ENCODE assay signal across 8 cellular contexts in the genomic region with DNA sequence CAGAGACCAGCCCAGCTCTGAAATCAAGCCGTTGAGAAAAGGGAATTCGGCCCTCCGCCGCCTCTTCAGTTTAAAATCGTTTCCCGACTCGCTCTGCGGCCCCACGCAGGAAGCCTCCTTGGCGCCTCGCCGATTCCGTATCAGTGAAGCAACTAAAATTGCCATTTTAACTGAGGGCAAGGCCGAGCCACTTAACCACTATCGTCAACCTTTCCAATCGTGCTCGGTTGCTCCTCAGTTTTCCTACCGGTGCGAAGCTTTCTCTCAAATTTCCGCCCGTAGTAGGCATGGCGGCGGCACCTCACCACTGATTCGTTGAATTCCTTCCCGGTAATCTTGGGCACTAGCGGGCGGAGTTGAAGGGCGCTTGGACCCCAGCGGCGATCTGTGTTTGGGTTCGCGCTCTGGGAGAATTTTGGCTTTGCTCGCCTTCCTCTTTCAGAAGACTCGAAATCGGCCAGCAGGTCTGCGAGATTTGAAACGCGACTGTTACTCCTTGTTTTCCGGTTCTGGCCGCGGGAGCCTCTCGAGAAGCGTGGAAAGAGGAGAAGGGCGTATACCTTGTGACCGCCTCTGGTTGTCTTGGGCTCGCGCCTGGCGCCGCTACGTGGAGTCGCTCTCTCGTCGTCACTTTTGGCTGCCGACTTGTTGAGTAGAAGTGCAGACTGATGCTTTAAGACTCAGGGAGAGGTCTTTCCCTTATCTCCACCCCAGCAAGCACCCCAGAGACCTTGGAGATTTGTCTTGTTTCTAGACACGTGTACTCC. TPM values are rescaled to one million over a fixed set of nuclear protein-coding genes. Genes with fewer than 3 reads are reported as not detected.
DNase-seq lines count a peak whose midpoint lies in the region; ATAC-seq and TF ChIP-seq lines count a peak whose summit lies in the region.

CENPL (minus strand) TSS at position 569 of the 767 bp plus-strand sequence. CDS start 13,584 bp downstream, outside the sequence.
DARS2 (plus strand) TSS at position 359 of the 767 bp plus-strand sequence. CDS start 557 bp downstream, outside the sequence.

- H3K27ac ChIP-seq in WERI-Rb-1 (peak within 1 kb of the TSS; percentile 94), mammary epithelial cell (ENCODE audit: insufficient read depth, low read depth, low read length) (peak within 1 kb of the TSS; percentile 83), skin epidermis (peak within 1 kb of the TSS; percentile 23 to 95 (median 89))

- dilution Hi-C loops in mammary epithelial cell (cut with HindIII; ENCODE audit: low sequenced_read_pairs): no loop called here

- CTCF ChIA-PET in mammary epithelial cell (lab: Charles Lee; ENCODE audit: low non-redundant PET): no interaction called here

- H3K9me3 ChIP-seq in WERI-Rb-1 (ENCODE audit: severe bottlenecking) (no peaks in the 10 kb centered on the region), mammary epithelial cell (replicated peaks; ENCODE audit: insufficient read depth, low read length) (no peaks in the 10 kb centered on the region), iPS-18c (ENCODE audit: control insufficient read depth, insufficient read depth, low read length) (no peaks in the 10 kb centered on the region)

- BruUV-seq in mammary epithelial cell (replicated peaks; lab: Mats Ljungman, UMichigan): TSS peak; percentile 84

- under 1% methylated on average over 29 of the region's 55 CpGs for whole genome bisulfite sequencing in mammary epithelial cell (ENCODE audit: low coverage, missing lambda C conversion rate)

- TF ChIP-seq CTCF in WERI-Rb-1 (IDR thresholded peaks at IDR 0.05; ENCODE audit: low read depth, low read length) (no peak), mammary epithelial cell (conservative IDR thresholded peaks at IDR 0.05 in 1 of 2, IDR thresholded peaks at IDR 0.05 in 1 of 2; ENCODE audit: extremely low read depth in 1 of 2, insufficient read depth in 1 of 2, low read depth in 1 of 2, low read length in 2 of 2) (no peak)

- peaks cover 63% of the 10 kb centered on the region for H3K79me2 ChIP-seq in mammary epithelial cell (ENCODE audit: insufficient read depth, low read length)

- peak within 1 kb of the TSS; percentile 98 for H2AFZ ChIP-seq in mammary epithelial cell (ENCODE audit: low read depth, low read length)

- in situ Hi-C loops in ACHN (cut with HindIII; ENCODE audit: low pct_ligation_motif_present, low pct_unique_long_range_greater_than_20kb, low sequenced_read_pairs) (no loop called here), mammary epithelial cell (cut with MboI; ENCODE audit: low sequenced_read_pairs in 2 of 2) (loop anchor here (10.0 to 25.0 kb wide), 4 partner anchors 390 to 1087 kb away; no protein-coding TSS in a partner anchor)

- no peaks in the 10 kb centered on the region for H4K20me1 ChIP-seq in mammary epithelial cell (ENCODE audit: insufficient read depth, low read length)

- DNase-seq in ACHN (peak; percentile 99), NCI-H2227 (lab: John Stamatoyannopoulos, UW; ENCODE audit: unreplicated experiment) (peak; percentile 98), WERI-Rb-1 (peak; percentile 97), mammary epithelial cell (peak; percentile 97)

- H3K4me3 ChIP-seq in WERI-Rb-1 (ENCODE audit: low read depth, low read length) (peak within 1 kb of the TSS; percentile 78), mammary epithelial cell (replicated peaks in 1 of 3; ENCODE audit: insufficient read depth in 1 of 3, low read depth in 2 of 3, low read length in 3 of 3) (peak within 1 kb of the TSS; percentile 77 to 100 (median 91)), iPS-18c (ENCODE audit: insufficient read depth, low read depth, low read length) (peak within 1 kb of the TSS; percentile 79), skin epidermis (peak within 1 kb of the TSS; percentile 66 to 79 (median 73))

- peak; percentile 85 for ATAC-seq in GM18873 (IDR thresholded peaks at IDR 0.05; ENCODE audit: low FRiP score, unreplicated experiment)
- ATAC-seq in HG03139 (IDR thresholded peaks at IDR 0.05; ENCODE audit: unreplicated experiment): peak; percentile 80

- peak within 1 kb of the TSS; percentile 90 for H3K4me2 ChIP-seq in mammary epithelial cell (ENCODE audit: insufficient read depth, low read depth, low read length)

- H3K4me1 ChIP-seq in mammary epithelial cell (ENCODE audit: insufficient read depth, low read length): peaks cover 5% of the 10 kb centered on the region

- H3K9ac ChIP-seq in mammary epithelial cell (ENCODE audit: insufficient read depth, low read length): peak within 1 kb of the TSS; percentile 91

- H3K36me3 ChIP-seq in WERI-Rb-1: peaks cover 10% of the 10 kb centered on the region
- peaks cover 7% of the 10 kb centered on the region for H3K36me3 ChIP-seq in mammary epithelial cell (ENCODE audit: insufficient read depth, low read length)

- H3K27me3 ChIP-seq in WERI-Rb-1 (ENCODE audit: insufficient read depth, low read depth, severe bottlenecking) (no peaks in the 10 kb centered on the region), mammary epithelial cell (ENCODE audit: insufficient read depth, low read length) (no peaks in the 10 kb centered on the region)

- intact Hi-C loops in mammary epithelial cell (cut with micrococcal nuclease): loop anchor here (1.0 to 10.0 kb wide), 7 partner anchors 110 to 1082 kb away; partner anchors contain the start of gene KLHL20

RNA-seq across cellular contexts. Expression of gene CENPL, which starts in this region (rescaled TPM):
- 10 to 100 TPM in 1 of 2 donors, 1 to 10 TPM in 1; 7.7 to 21.6 TPM for total RNA-seq in mammary epithelial cell
- 10.2 TPM for polyA plus RNA-seq in mammary epithelial cell
- polyA minus RNA-seq in mammary epithelial cell: 9.3 TPM

RNA-seq across cellular contexts. Expression of gene DARS2, which starts in this region (rescaled TPM):
- 10 to 100 TPM; 22.3 to 29.9 TPM for total RNA-seq in mammary epithelial cell
- 32.5 TPM for polyA plus RNA-seq in mammary epithelial cell
- polyA minus RNA-seq in mammary epithelial cell: 49.3 TPM

Comparison
In these comparisons a context has a peak if more than half of its experiments do, and no peak if none do; other contexts are left out.
1. Peak in every context shown above with its lines: DNase-seq, ATAC-seq, H3K4me3 ChIP-seq and H3K27ac ChIP-seq.